In the genomic region with DNA sequence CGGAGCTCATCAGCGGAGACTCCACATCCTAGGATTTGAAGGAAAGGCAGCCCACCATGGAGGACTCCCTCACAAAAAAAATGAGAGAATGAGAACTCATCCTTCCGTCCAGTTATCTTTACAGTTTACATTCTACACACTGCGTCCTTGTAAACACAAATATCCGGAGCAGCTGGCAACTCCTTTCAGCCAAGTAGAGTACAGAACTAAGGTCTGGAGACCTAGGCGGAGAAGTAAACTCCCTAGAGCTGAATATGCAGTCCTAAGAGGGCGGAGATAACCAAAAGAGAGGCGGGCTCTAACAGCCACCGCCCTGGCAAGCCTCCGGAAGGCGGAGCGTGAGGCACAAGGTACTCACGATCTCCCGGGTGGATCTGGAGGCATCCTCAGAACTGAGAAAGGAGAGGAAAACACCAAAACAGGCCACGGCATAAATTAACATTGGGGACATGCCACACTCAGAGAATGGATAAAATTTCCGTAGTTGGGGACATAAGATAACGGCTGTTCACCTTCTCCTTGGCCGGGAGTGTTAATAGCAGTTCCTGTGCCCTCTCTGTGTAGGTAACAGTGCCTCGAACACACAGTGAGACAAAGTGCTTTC, we compare ENCODE assay signal across 8 cellular contexts. TPM values are rescaled to one million over a fixed set of nuclear protein-coding genes. Genes with fewer than 3 reads are reported as not detected.
A peak's percentile ranks its signal among the peaks of the same experiment; 100 is the strongest.
DNase-seq lines count a peak whose midpoint lies in the region; ATAC-seq and TF ChIP-seq lines count a peak whose summit lies in the region.

No MANE protein-coding gene starts in this region.

- peaks cover 55% of the 10 kb centered on the region for H3K36me3 Mint-ChIP-seq in effector memory CD8-positive, alpha-beta T cell (ENCODE audit: insufficient read depth)

- no peaks in the 10 kb centered on the region for H3K9me3 Mint-ChIP-seq in effector memory CD8-positive, alpha-beta T cell

- H3K27me3 Mint-ChIP-seq in effector memory CD8-positive, alpha-beta T cell = no peaks in the 10 kb centered on the region

- no peaks in the 10 kb centered on the region for H3K27me3 ChIP-seq in BE2C

- peak overlapping the region; percentile 97 for H3K27ac Mint-ChIP-seq in effector memory CD8-positive, alpha-beta T cell

- DNase-seq in BE2C (peak; percentile 80), HS-27A (ENCODE audit: low read depth) (peak; percentile 82), NOMO-1 treated with dmso at 0.1 percent for 144 hours (lab: John Stamatoyannopoulos, UW; ENCODE audit: unreplicated experiment) (peak; percentile 80)
- peak; percentile 35 to 55 (median 44) for DNase-seq in activated CD8-positive, alpha-beta memory T cell treated with anti-CD3 and anti-CD28 coated beads for 48 hours (ENCODE audit: low read depth in 2 of 3, low spot score in 2 of 3)
- peak; percentile 72 to 78 (median 72) for DNase-seq in effector memory CD8-positive, alpha-beta T cell
- DNase-seq in stimulated activated CD8-positive, alpha-beta memory T cell treated with anti-CD3 and anti-CD28 coated beads, Interleukin-15, amount 100 ng/mL, for 4 hours (ENCODE audit: low read depth in 2 of 2) = peak; percentile 34 to 62

- H3K36me3 ChIP-seq in BE2C (no peaks in the 10 kb centered on the region), mesodermal cell (ENCODE audit: control insufficient read depth, insufficient read depth, low read length) (peaks cover 6% of the 10 kb centered on the region)

- peaks cover 38 to 44% of the 10 kb centered on the region in 2 donors for H3K4me1 Mint-ChIP-seq in effector memory CD8-positive, alpha-beta T cell (ENCODE audit: low read depth in 2 of 2)

- peak overlapping the region; percentile 99 for H3K4me3 Mint-ChIP-seq in effector memory CD8-positive, alpha-beta T cell

- no peaks in the 10 kb centered on the region for H3K9me3 ChIP-seq in BE2C
- H3K9me3 ChIP-seq in mesodermal cell (ENCODE audit: control insufficient read depth, low read length) = no peaks in the 10 kb centered on the region

- H3K27ac ChIP-seq in mesodermal cell (ENCODE audit: low read depth, low read length, severe bottlenecking) = peak overlapping the region; percentile 98

- WGBS in mesodermal cell (ENCODE audit: insufficient coverage in 2 of 2), 2 experiments = 0 to 2% methylated on average over 17 to 19 of the region's 19 CpGs

- ATAC-seq in effector memory CD8-positive, alpha-beta T cell (replicated peaks) = peak; percentile 8
- ATAC-seq in HG03457 (IDR thresholded peaks at IDR 0.05; ENCODE audit: unreplicated experiment) = no peak

- TF ChIP-seq CTCF in BE2C (IDR thresholded peaks at IDR 0.05; ENCODE audit: low read depth, low read length) = no peak

- no peaks in the 10 kb centered on the region for H3K4me1 ChIP-seq in BE2C
- peaks cover 9% of the 10 kb centered on the region for H3K4me1 ChIP-seq in mesodermal cell (ENCODE audit: control insufficient read depth, insufficient read depth, low read length, poor library complexity, severe bottlenecking)

- H3K4me3 ChIP-seq in BE2C (ENCODE audit: low read depth, low read length) (peak overlapping the region; percentile 75), mesodermal cell (ENCODE audit: extremely low read depth, insufficient read depth, low read length, poor library complexity, severe bottlenecking) (peak overlapping the region; percentile 98)

RNA-seq across cellular contexts. Expression of a gene that starts 1.0 kb away (rescaled TPM):
- polyA plus RNA-seq in BE2C (2012; ENCODE audit: insufficient read depth, insufficient read length, low read depth) = 34.3 TPM
- 56.6 TPM for polyA plus RNA-seq in mesodermal cell (2013, experiment 1 of 2)
- 45.0 TPM for polyA plus RNA-seq in mesodermal cell (2013, experiment 2 of 2)
